ENCODE assay signal across 8 cellular contexts in genomic region chr21:29196664-29197052, GRCh38.
DNase-seq lines count a peak whose midpoint lies in the region; ATAC-seq and TF ChIP-seq lines count a peak whose summit lies in the region.

No MANE protein-coding gene starts in this region.

- no peak overlapping the region for H2AFZ ChIP-seq in neural progenitor cell (replicated peaks)

- TF ChIP-seq POLR2A in sigmoid colon (IDR thresholded peaks at IDR 0.05) = no peak

- H3K4me2 ChIP-seq in neural progenitor cell = no peak overlapping the region

- intact Hi-C loops in sigmoid colon (cut with DNase I) = no loop called here

- peaks cover 0 to 31% (median 16%) of the 10 kb centered on the region in 4 donors for H3K4me1 ChIP-seq in sigmoid colon
- no peaks in the 10 kb centered on the region for H3K4me1 ChIP-seq in neural progenitor cell

- peaks cover 17% of the 10 kb centered on the region for H3K36me3 Mint-ChIP-seq in activated naive CD8-positive, alpha-beta T cell treated with anti-CD3 and anti-CD28 coated beads, Interleukin-2, amount 50 U/mL, for 24 hours (ENCODE audit: low read depth)
- peaks cover 2% of the 10 kb centered on the region for H3K36me3 Mint-ChIP-seq in neural progenitor cell

- H3K27ac Mint-ChIP-seq in activated naive CD8-positive, alpha-beta T cell treated with anti-CD3 and anti-CD28 coated beads, Interleukin-2, amount 50 U/mL, for 24 hours = peak overlapping the region; percentile 94
- H3K27ac Mint-ChIP-seq in neural progenitor cell = no peak overlapping the region

- H4K20me1 ChIP-seq in neural progenitor cell (ENCODE audit: low read depth) = no peaks in the 10 kb centered on the region

- peak; percentile 17 for ATAC-seq in GM18873 (IDR thresholded peaks at IDR 0.05; ENCODE audit: low FRiP score, unreplicated experiment)
- peak; percentile 8 for ATAC-seq in HG02981 (IDR thresholded peaks at IDR 0.05; ENCODE audit: unreplicated experiment)
- ATAC-seq in activated naive CD8-positive, alpha-beta T cell treated with anti-CD3 and anti-CD28 coated beads, Interleukin-2, amount 50 U/mL, for 24 hours = no peak

- H3K9me3 Mint-ChIP-seq in activated naive CD8-positive, alpha-beta T cell treated with anti-CD3 and anti-CD28 coated beads, Interleukin-2, amount 50 U/mL, for 24 hours = peaks cover 31% of the 10 kb centered on the region
- H3K9me3 Mint-ChIP-seq in neural progenitor cell = peaks cover 26% of the 10 kb centered on the region

- TF ChIP-seq EP300 in sigmoid colon (IDR thresholded peaks at IDR 0.05) = no peak

- H3K4me3 ChIP-seq in sigmoid colon (no peak overlapping the region), neural progenitor cell (no peak overlapping the region)

- H3K27ac ChIP-seq in sigmoid colon = peak overlapping the region in 3 of 4 donors; percentile 18 to 62 (median 44)
- H3K27ac ChIP-seq in neural progenitor cell = no peak overlapping the region

- H3K9me3 ChIP-seq in sigmoid colon (peaks cover 0 to 4% (median 0%) of the 10 kb centered on the region in 4 donors), neural progenitor cell (ENCODE audit: low read depth) (peaks cover 6% of the 10 kb centered on the region)

- no peak for TF ChIP-seq CTCF in sigmoid colon (IDR thresholded peaks at IDR 0.05)
- no peak for TF ChIP-seq CTCF in neural progenitor cell (IDR thresholded peaks at IDR 0.05)

- H3K27me3 Mint-ChIP-seq in activated naive CD8-positive, alpha-beta T cell treated with anti-CD3 and anti-CD28 coated beads, Interleukin-2, amount 50 U/mL, for 24 hours = no peaks in the 10 kb centered on the region
- no peaks in the 10 kb centered on the region for H3K27me3 Mint-ChIP-seq in neural progenitor cell (ENCODE audit: insufficient read depth, low read depth)

- WGBS in sigmoid colon, 2 donors = 54% methylated on average over 5 of the region's 5 CpGs

- H3K36me3 ChIP-seq in sigmoid colon = no peaks in the 10 kb centered on the region
- H3K36me3 ChIP-seq in neural progenitor cell = no peaks in the 10 kb centered on the region

- H3K9ac ChIP-seq in neural progenitor cell = no peak overlapping the region

- no peaks in the 10 kb centered on the region for H3K27me3 ChIP-seq in sigmoid colon
- H3K27me3 ChIP-seq in neural progenitor cell = no peaks in the 10 kb centered on the region

- H3F3A ChIP-seq in neural progenitor cell (ENCODE audit: low read depth) = no peaks in the 10 kb centered on the region

- peaks cover 38% of the 10 kb centered on the region for H3K4me1 Mint-ChIP-seq in activated naive CD8-positive, alpha-beta T cell treated with anti-CD3 and anti-CD28 coated beads, Interleukin-2, amount 50 U/mL, for 24 hours
- H3K4me1 Mint-ChIP-seq in neural progenitor cell = no peaks in the 10 kb centered on the region

- H3K4me3 Mint-ChIP-seq in activated naive CD8-positive, alpha-beta T cell treated with anti-CD3 and anti-CD28 coated beads, Interleukin-2, amount 50 U/mL, for 24 hours = peak overlapping the region; percentile 77
- no peak overlapping the region for H3K4me3 Mint-ChIP-seq in neural progenitor cell

- no peak for DNase-seq in activated naive CD8-positive, alpha-beta T cell treated with anti-CD3 and anti-CD28 coated beads, Interleukin-2, amount 50 U/mL, for 24 hours
- DNase-seq in sigmoid colon (no peak), hypothalamus (lab: John Stamatoyannopoulos, UW) (no peak), DMS79 (lab: John Stamatoyannopoulos, UW) (no peak), NCI-H128 (lab: John Stamatoyannopoulos, UW; ENCODE audit: unreplicated experiment) (no peak), neural progenitor cell (ENCODE audit: low spot score) (no peak)

- H3K79me2 ChIP-seq in neural progenitor cell (ENCODE audit: low read depth) = no peaks in the 10 kb centered on the region
